In the genomic region with DNA sequence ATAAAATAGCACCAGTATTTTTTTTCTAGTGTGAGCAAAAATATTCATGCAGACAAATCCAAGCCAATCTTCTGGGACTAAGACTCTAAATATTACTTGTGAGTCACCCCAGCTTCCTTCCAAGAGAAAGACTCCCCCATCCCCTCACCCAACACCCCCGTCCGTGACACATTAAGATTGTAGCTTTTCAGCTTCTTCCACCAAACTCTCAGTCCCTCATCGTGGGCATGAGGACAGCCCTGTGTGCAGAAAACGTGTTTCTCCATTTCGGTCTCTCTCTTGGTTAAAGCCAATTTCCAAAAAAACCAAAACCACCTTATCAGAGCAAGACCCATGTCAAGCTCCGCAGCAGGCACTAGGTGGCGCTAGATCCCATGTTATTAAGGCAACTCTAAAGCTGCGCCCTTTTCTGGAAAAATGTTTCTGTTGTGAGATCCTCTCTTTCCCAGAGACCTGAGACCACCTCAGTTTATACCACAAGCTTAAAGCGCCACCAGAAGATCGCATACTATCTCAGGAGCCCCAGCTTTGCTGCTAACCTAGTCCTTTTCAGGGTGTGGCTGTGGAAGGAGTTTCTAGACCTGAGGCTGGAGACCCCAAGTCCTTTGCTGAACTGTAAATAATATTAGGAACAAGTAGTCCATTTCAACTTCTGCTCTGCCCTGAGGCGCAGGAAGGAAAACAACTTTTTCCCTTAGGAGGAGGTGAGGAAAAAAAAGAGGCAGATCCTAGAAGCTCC, we compare ENCODE assay signal across 8 cellular contexts.
DNase-seq lines count a peak whose midpoint lies in the region; ATAC-seq, FAIRE-seq and TF ChIP-seq lines count a peak whose summit lies in the region.

No MANE protein-coding gene starts in this region.

- TF ChIP-seq POLR2A in H54 (IDR thresholded peaks at IDR 0.05; ENCODE audit: low read depth, low read length): no peak

- peak; percentile 88 for DNase-seq in A673 (ENCODE audit: low spot score)
- DNase-seq in H54 (ENCODE audit: insufficient read length, low spot score): peak; percentile 40
- peak; percentile 58 for DNase-seq in NCI-H446 treated with DMSO at 0.1 percent for 48 hours (lab: John Stamatoyannopoulos, UW)
- peak; percentile 76 to 77 for DNase-seq in activated CD4-positive, alpha-beta T cell treated with anti-CD3 and anti-CD28 coated beads for 24 hours (ENCODE audit: low read depth in 2 of 2)
- no peak for DNase-seq in chondrocyte (ENCODE audit: low spot score)
- peak; percentile 72 for DNase-seq in kidney glomerular epithelial cell (lab: John Stamatoyannopoulos, UW)
- peak; percentile 52 to 57 for DNase-seq in stimulated activated CD4-positive, alpha-beta T cell treated with anti-CD3 and anti-CD28 coated beads, Interleukin-15, amount 100 ng/mL, for 1 hour (ENCODE audit: low read depth in 1 of 2, low spot score in 1 of 2)

- H3K27me3 Mint-ChIP-seq in chondrocyte (ENCODE audit: low read depth): no peaks in the 10 kb centered on the region

- peak overlapping the region; percentile 93 for H3K27ac Mint-ChIP-seq in chondrocyte (ENCODE audit: unreplicated experiment)

- no peaks in the 10 kb centered on the region for H3K4me1 ChIP-seq in A673 (ENCODE audit: insufficient read depth, low read length, poor library complexity, severe bottlenecking)

- intact Hi-C loops in A673 (cut with micrococcal nuclease; ENCODE audit: unreplicated experiment): loop anchor here (1.0 to 10.0 kb wide), 4 partner anchors 157 to 1244 kb away; no protein-coding TSS in a partner anchor

- H3K36me3 Mint-ChIP-seq in chondrocyte (ENCODE audit: low read depth): no peaks in the 10 kb centered on the region

- no peaks in the 10 kb centered on the region for H3K9me3 Mint-ChIP-seq in chondrocyte (ENCODE audit: low read depth)

- no peaks in the 10 kb centered on the region for H3K27me3 ChIP-seq in A673 (replicated peaks; ENCODE audit: insufficient read depth, low read depth, low read length, poor library complexity)

- peak overlapping the region; percentile 75 for H3K4me3 Mint-ChIP-seq in chondrocyte (ENCODE audit: unreplicated experiment)

- peak; percentile 91 for FAIRE-seq in H54 (lab: Jason Lieb, UNC)

- no peaks in the 10 kb centered on the region for H3K9me3 ChIP-seq in A673 (ENCODE audit: low read depth, low read length, poor library complexity, severe bottlenecking)

- no TSS peak for BruUV-seq in A673 (replicated peaks; lab: Mats Ljungman, UMichigan)

- ATAC-seq in GM18867 (IDR thresholded peaks at IDR 0.05; ENCODE audit: unreplicated experiment): no peak

- H3K4me3 ChIP-seq in A673 (ENCODE audit: low read depth, low read length, poor library complexity, severe bottlenecking): peak overlapping the region; percentile 28

- CTCF ChIA-PET in A673 (lab: Charles Lee): interaction anchor here (0.6 to 2.3 kb wide), 11 partner anchors 12 to 299 kb away, joined by 3 to 19 read pairs (median 6); a partner anchor contains a TSS

- no peak overlapping the region for H3K27ac ChIP-seq in A673 (ENCODE audit: low read depth, low read length, poor library complexity, severe bottlenecking)

- no peaks in the 10 kb centered on the region for H3K36me3 ChIP-seq in A673 (ENCODE audit: insufficient read depth, low read length, poor library complexity, severe bottlenecking)

- H3K4me1 Mint-ChIP-seq in chondrocyte (ENCODE audit: low read depth): peaks cover 40% of the 10 kb centered on the region

- TF ChIP-seq CTCF in A673 (conservative IDR thresholded peaks at IDR 0.05; ENCODE audit: low read depth, low read length) (peak; percentile 91), chondrocyte (IDR thresholded peaks at IDR 0.05) (peak; percentile 97)

- POLR2A ChIA-PET in A673 (lab: Charles Lee; ENCODE audit: low non-redundant PET): interaction anchor here (0.6 kb wide), 1 partner anchor 315 kb away, joined by 5 read pairs; no protein-coding TSS in a partner anchor
